8 cellular contexts compared by ENCODE assay signal in the genomic region with DNA sequence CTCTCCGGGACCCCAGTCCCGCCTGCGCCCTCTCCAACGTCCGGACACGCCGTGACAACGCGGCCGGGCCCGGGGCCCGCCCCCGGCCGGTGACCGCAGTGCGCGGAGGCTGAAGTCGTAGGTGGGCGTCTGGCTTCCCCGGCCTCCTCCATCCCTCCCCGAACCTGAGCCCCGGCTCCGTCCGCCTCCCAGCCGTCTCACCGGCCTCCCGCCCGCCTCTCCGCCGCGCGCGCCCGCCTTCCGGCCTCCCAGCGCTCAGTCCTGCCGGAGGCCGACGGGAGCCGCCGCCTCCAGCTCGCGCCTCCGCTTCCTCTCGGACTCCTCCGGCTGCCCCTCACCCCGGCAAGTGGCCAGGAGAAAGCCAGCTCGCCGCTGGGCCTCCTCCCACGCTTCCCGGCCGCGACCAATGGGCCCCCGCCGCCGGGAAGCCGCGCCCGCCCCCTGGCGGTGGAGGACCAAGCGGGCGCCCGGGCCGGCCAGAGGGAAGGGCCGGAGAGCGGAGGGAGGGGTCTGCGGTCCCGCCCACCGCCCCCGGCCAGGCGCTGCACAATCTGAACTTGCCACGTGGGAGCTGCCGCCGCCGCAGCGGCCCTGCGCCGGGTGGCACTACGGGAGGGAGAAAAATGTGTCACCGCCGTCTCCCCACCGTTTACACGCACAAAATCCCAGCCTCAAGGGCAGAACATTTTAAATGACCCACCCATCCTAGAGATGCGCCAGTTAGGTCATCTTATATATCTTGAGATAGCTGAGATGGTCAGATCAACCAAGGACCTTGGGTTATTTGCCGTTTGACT. TPM values are rescaled to one million over a fixed set of nuclear protein-coding genes. Genes with fewer than 3 reads are reported as not detected.
DNase-seq lines count a peak whose midpoint lies in the region; ATAC-seq, FAIRE-seq and TF ChIP-seq lines count a peak whose summit lies in the region.

A gene with protein sequence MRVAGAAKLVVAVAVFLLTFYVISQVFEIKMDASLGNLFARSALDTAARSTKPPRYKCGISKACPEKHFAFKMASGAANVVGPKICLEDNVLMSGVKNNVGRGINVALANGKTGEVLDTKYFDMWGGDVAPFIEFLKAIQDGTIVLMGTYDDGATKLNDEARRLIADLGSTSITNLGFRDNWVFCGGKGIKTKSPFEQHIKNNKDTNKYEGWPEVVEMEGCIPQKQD (minus strand): TSS at position 348 of the 797 bp plus-strand sequence. CDS start 13,339 bp downstream, outside the sequence.

- H3F3A ChIP-seq in DOHH2 (ENCODE audit: control insufficient read depth, insufficient read depth): peaks cover 4% of the 10 kb centered on the region; the same call in 1 of the 2 replicates

- peak within 1 kb of the TSS; percentile 87 for H3K4me2 ChIP-seq in DOHH2 (ENCODE audit: low read length)
- peak within 1 kb of the TSS; percentile 86 for H3K4me2 ChIP-seq in KMS-11

- no peaks in the 10 kb centered on the region for H3K9me3 ChIP-seq in DOHH2 (ENCODE audit: control insufficient read depth, insufficient read depth, low read length)

- TF ChIP-seq CTCF in DOHH2 (IDR thresholded peaks at IDR 0.05; ENCODE audit: low read depth, low read length, poor library complexity, severe bottlenecking) (peak; percentile 85), KMS-11 (conservative IDR thresholded peaks at IDR 0.05; ENCODE audit: low read depth, low read length) (peak; percentile 92), fibroblast of mammary gland (conservative IDR thresholded peaks at IDR 0.05; ENCODE audit: control insufficient read depth, insufficient read depth, low read depth, low read length) (no peak), natural killer cell (IDR thresholded peaks at IDR 0.05) (peak; percentile 97)

- no peaks in the 10 kb centered on the region for H3K27me3 ChIP-seq in DOHH2 (ENCODE audit: control insufficient read depth, low read length)
- no peaks in the 10 kb centered on the region for H3K27me3 ChIP-seq in KMS-11 (ENCODE audit: insufficient read depth, low read depth)

- H3K79me2 ChIP-seq in DOHH2 (ENCODE audit: control insufficient read depth, low read length) (peaks cover 53% of the 10 kb centered on the region), KMS-11 (ENCODE audit: insufficient read depth, low read depth) (peaks cover 44% of the 10 kb centered on the region)

- FAIRE-seq in RCC 7860 (lab: Jason Lieb, UNC): peak; percentile 63

- H4K20me1 ChIP-seq in DOHH2 (ENCODE audit: control insufficient read depth, insufficient read depth, low read depth, low read length) (peaks cover 10% of the 10 kb centered on the region; the same call in 1 of the 2 replicates), KMS-11 (ENCODE audit: insufficient read depth) (peaks cover 5% of the 10 kb centered on the region; the same call in 1 of the 2 replicates)

- H3K9ac ChIP-seq in KMS-11: peak within 1 kb of the TSS; percentile 69

- intact Hi-C loops in natural killer cell (cut with micrococcal nuclease): loop anchor here (1.0 to 5.0 kb wide), 3 partner anchors 29 to 151 kb away; no protein-coding TSS in a partner anchor

- H3K4me3 ChIP-seq in DOHH2 (ENCODE audit: low read length): peak within 1 kb of the TSS; percentile 83
- no peak within 1 kb of the TSS for H3K4me3 ChIP-seq in KMS-11 (IDR thresholded peaks at IDR 0.05; ENCODE audit: insufficient read depth, low read depth, low read length)
- peak within 1 kb of the TSS; percentile 82 for H3K4me3 ChIP-seq in fibroblast of mammary gland (ENCODE audit: control insufficient read depth, low read depth, low read length)

- H3K27ac Mint-ChIP-seq in natural killer cell: peak within 1 kb of the TSS; percentile 83 to 90

- DNase-seq in RCC 7860 (ENCODE audit: low spot score): peak; percentile 92
- peak; percentile 44 to 77 for DNase-seq in activated T-helper 1 cell treated with anti-CD3 and anti-CD28 coated beads, Interleukin-2, amount 50 U/mL, for 16 hours (ENCODE audit: low read depth in 1 of 2, low spot score in 1 of 2)
- DNase-seq in fibroblast of mammary gland (ENCODE audit: low read depth): peak; percentile 87
- peak; percentile 86 for DNase-seq in natural killer cell
- DNase-seq in stimulated activated naive CD4-positive, alpha-beta T cell treated with Interleukin-2 at 50 U/mL for 16 hours (lab: John Stamatoyannopoulos, UW): peak; percentile 86

- H3K9me3 Mint-ChIP-seq in natural killer cell: peaks cover 0 to 2% of the 10 kb centered on the region in 2 donors

- H3K4me1 ChIP-seq in DOHH2 (ENCODE audit: control insufficient read depth, low read length) (peaks cover 50% of the 10 kb centered on the region), KMS-11 (ENCODE audit: low read depth, poor library complexity, severe bottlenecking) (peaks cover 50% of the 10 kb centered on the region)

- H3K36me3 Mint-ChIP-seq in natural killer cell: peaks cover 12% of the 10 kb centered on the region

- ATAC-seq in GM21737 (IDR thresholded peaks at IDR 0.05; ENCODE audit: unreplicated experiment) (peak; percentile 86), natural killer cell (peak; percentile 89 to 96 (median 91))

- H3K4me3 Mint-ChIP-seq in natural killer cell: peak within 1 kb of the TSS; percentile 92

- no peaks in the 10 kb centered on the region for H3K27me3 Mint-ChIP-seq in natural killer cell (ENCODE audit: low read depth in 2 of 2)

- peaks cover 26 to 28% of the 10 kb centered on the region in 2 donors for H3K4me1 Mint-ChIP-seq in natural killer cell

- H3K27ac ChIP-seq in DOHH2 (ENCODE audit: low read depth, low read length) (peak within 1 kb of the TSS; percentile 68), KMS-11 (peak within 1 kb of the TSS; percentile 48)

- peak within 1 kb of the TSS; percentile 88 for H2AFZ ChIP-seq in KMS-11 (ENCODE audit: low read depth)

- no peaks in the 10 kb centered on the region for H3K9me2 ChIP-seq in DOHH2 (replicated peaks; ENCODE audit: control insufficient read depth, low read length)

- H3K36me3 ChIP-seq in DOHH2 (ENCODE audit: control insufficient read depth, low read length) (peaks cover 44% of the 10 kb centered on the region), KMS-11 (ENCODE audit: insufficient read depth) (no peaks in the 10 kb centered on the region; the same call in 1 of the 2 replicates)

RNA-seq across cellular contexts. Expression of the gene that starts here (rescaled TPM):
- total RNA-seq in natural killer cell: 10 to 100 TPM; 24.3 to 42.1 (median 37.0) TPM
